In the genomic region with DNA sequence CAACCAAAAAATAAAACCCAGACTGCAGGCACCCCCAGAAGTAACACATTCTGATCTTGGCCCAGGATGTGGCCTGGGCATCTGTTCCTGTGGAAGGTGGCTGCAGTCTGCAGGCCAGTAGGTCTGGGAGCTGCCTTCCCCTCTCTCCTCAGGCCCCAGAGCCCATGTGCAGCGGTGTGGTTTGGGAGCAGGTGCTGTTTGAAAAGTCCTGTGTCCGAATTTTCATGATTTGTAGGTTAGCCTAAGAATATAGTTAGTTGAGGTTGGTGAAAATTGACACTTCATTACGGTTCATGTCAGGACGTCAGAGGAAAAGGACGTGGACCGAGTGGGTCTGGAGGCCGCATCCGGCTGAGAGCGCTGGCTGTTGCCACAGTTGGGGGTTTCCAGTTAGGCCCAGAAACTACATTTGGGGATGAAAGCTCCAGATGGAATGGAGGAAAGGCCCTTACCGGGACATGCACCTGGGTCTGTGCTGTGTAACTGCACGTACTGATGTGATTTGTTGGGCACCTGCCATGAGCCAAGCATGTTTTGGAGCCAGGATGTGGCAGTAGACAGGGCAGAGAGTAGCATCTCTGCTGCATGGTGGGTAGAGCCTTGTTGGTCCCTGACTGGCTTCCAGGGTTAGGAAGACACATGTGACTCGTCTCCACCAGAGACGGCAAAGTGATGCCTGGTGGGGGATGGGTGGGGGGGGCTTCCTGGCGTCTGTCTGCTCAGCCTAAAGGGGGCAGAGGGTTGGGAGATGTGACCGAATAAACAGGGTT, we compare ENCODE assay signal across 21 cellular contexts. TPM values are rescaled to one million over a fixed set of nuclear protein-coding genes. Genes with fewer than 3 reads are reported as not detected.
DNase-seq lines count a peak whose midpoint lies in the region; ATAC-seq, FAIRE-seq and TF ChIP-seq lines count a peak whose summit lies in the region.
"Had no signal": no experiment of that assay in that cellular context is flagged by ENCODE, and none has a peak within 500 bp of the region (broad histone marks: within the 10 kb centered on the region; RNA-seq: fewer than 3 reads in every experiment).

No MANE protein-coding gene starts in this region.

- intact Hi-C loops in left ventricle myocardium superior (cut with micrococcal nuclease): no loop called here
- intact Hi-C loops in sciatic nerve (cut with DNase I): no loop called here

- no peaks in the 10 kb centered on the region for H3K9me3 ChIP-seq in WERI-Rb-1 (ENCODE audit: severe bottlenecking)

- no peak overlapping the region for H3K27ac ChIP-seq in WERI-Rb-1
- H3K27ac ChIP-seq: C4-2B, HL-60, PC-9 had no signal

- no peak overlapping the region for H3K4me3 ChIP-seq in WERI-Rb-1 (ENCODE audit: low read depth, low read length)
- H3K4me3 ChIP-seq: PC-9 had no signal

- in situ Hi-C loops in G401 (cut with HindIII; ENCODE audit: low sequenced_read_pairs): no loop called here

- DNase-seq in G401 (ENCODE audit: low spot score): peak; percentile 35
- peak; percentile 3 for DNase-seq in WERI-Rb-1
- peak; percentile 7 for DNase-seq in left ventricle myocardium superior
- peak; percentile 46 for DNase-seq in sciatic nerve (ENCODE audit: low spot score)
- DNase-seq in RCC 7860 (ENCODE audit: low spot score): no peak
- DNase-seq in CD1c-positive myeloid dendritic cell (ENCODE audit: extremely low spot score): no peak
- DNase-seq: ACHN, DMS79, HFFc6, IMR-90, NCI-H1417 treated with DMSO at 0.1 percent for 48 hours, NCI-H1930, NCI-H226, NCI-H524, PC-9 had no signal

- H3K27me3 ChIP-seq in WERI-Rb-1 (ENCODE audit: insufficient read depth, low read depth, severe bottlenecking): no peaks in the 10 kb centered on the region

- no peak for FAIRE-seq in RCC 7860 (lab: Jason Lieb, UNC)
- FAIRE-seq: H54 had no signal

- H3K36me3 ChIP-seq in WERI-Rb-1: peaks cover 51% of the 10 kb centered on the region

- ATAC-seq in left ventricle myocardium superior: no peak
- ATAC-seq in sciatic nerve: no peak
- no peak for ATAC-seq in HG03342 (IDR thresholded peaks at IDR 0.05; ENCODE audit: unreplicated experiment)

- no peak for TF ChIP-seq CTCF in WERI-Rb-1 (IDR thresholded peaks at IDR 0.05; ENCODE audit: low read depth, low read length)

RNA-seq across cellular contexts. Expression of gene HGFAC, which starts 21.7 kb away (rescaled TPM):
- total RNA-seq in G401 (2014; rRNA removed; shearing (Covaris generic)): not detected in 2 replicates
- total RNA-seq in left ventricle myocardium superior: 0.67 TPM
- not detected for total RNA-seq in sciatic nerve
- total RNA-seq: HT1080, IMR-90, M059J had no signal

RNA-seq across cellular contexts. Expression of gene DOK7, which starts 43.1 kb away (rescaled TPM):
- total RNA-seq in G401 (2014; rRNA removed; shearing (Covaris generic)): 2.8 TPM in 1 of 2 replicates, not detected in the other
- total RNA-seq in left ventricle myocardium superior (35.5 TPM), sciatic nerve (not detected)
- total RNA-seq: HFFc6, HT1080, IMR-90 had no signal

Comparison
In these comparisons a context has a peak if more than half of its experiments do, and no peak if none do; other contexts are left out.
1. DNase-seq: peak in G401 (single experiment), WERI-Rb-1 (single experiment), left ventricle myocardium superior (single experiment) and sciatic nerve (single experiment); none in RCC 7860 (single experiment) and CD1c-positive myeloid dendritic cell (single experiment).